13 cellular contexts compared by ENCODE assay signal in genomic region chr9:86080112-86080579, GRCh38.
"Had no signal": no experiment of that assay in that cellular context is flagged by ENCODE, and none has a peak within 500 bp of the region (broad histone marks: within the 10 kb centered on the region; RNA-seq: fewer than 3 reads in every experiment).

No MANE protein-coding gene starts in this region.

- H3K9me3 Mint-ChIP-seq: activated CD4-positive, alpha-beta T cell treated with anti-CD3 and anti-CD28 coated beads, Interleukin-2, amount 10 ng/mL, durations not matched to agents 7 days and 5 days; stimulated activated naive B cell treated with anti-CD40 and anti-IgM and Interleukin-4, amounts not matched to agents 10 μg/mL and 1 μg/mL and 100 μg/mL, for 72 hours; T-helper 1 cell treated with Interleukin-12 subunit alpha and Interleukin-12 subunit beta and Interleukin-4 antibody, amounts not matched to agents 30 μg/mL and 1 μg/mL, for 36 hours had no signal

- H3K4me1 Mint-ChIP-seq: activated CD4-positive, alpha-beta T cell treated with anti-CD3 and anti-CD28 coated beads, Interleukin-2, amount 10 ng/mL, durations not matched to agents 7 days and 5 days; stimulated activated naive B cell treated with anti-CD40 and anti-IgM and Interleukin-4, amounts not matched to agents 10 μg/mL and 1 μg/mL and 100 μg/mL, for 72 hours had no signal

- DNase-seq: activated CD4-positive, alpha-beta T cell treated with anti-CD3 and anti-CD28 coated beads, Interleukin-2, amount 10 ng/mL, durations not matched to agents 7 days and 5 days; activated CD4-positive, CD25-positive, alpha-beta regulatory T cell; activated CD8-positive, alpha-beta memory T cell treated with anti-CD3 and anti-CD28 coated beads for 24 hours; activated naive CD4-positive, alpha-beta T cell treated with anti-CD3 and anti-CD28 coated beads, Interleukin-2, amount 50 U/mL, for 16 hours; activated T-cell treated with anti-CD3 and anti-CD28 coated beads for 4 hours; right lobe of liver; stimulated activated CD4-positive, alpha-beta T cell treated with anti-CD3 and anti-CD28 coated beads, Interleukin-2, amount 100 ng/mL, for 24 hours; stimulated activated naive B cell treated with anti-CD40 and anti-IgM and Interleukin-4, amounts not matched to agents 10 μg/mL and 1 μg/mL and 100 μg/mL, for 72 hours had no signal

- H3K36me3 ChIP-seq: prostate gland, right lobe of liver had no signal

- H3K27me3 Mint-ChIP-seq: stimulated activated naive B cell treated with anti-CD40 and anti-IgM and Interleukin-4, amounts not matched to agents 10 μg/mL and 1 μg/mL and 100 μg/mL, for 72 hours had no signal

- H3K27ac ChIP-seq: gastroesophageal sphincter, prostate gland, right lobe of liver had no signal

- H3K27ac Mint-ChIP-seq: activated CD4-positive, alpha-beta T cell treated with anti-CD3 and anti-CD28 coated beads, Interleukin-2, amount 10 ng/mL, durations not matched to agents 7 days and 5 days; stimulated activated naive B cell treated with anti-CD40 and anti-IgM and Interleukin-4, amounts not matched to agents 10 μg/mL and 1 μg/mL and 100 μg/mL, for 72 hours; T-helper 1 cell treated with Interleukin-12 subunit alpha and Interleukin-12 subunit beta and Interleukin-4 antibody, amounts not matched to agents 30 μg/mL and 1 μg/mL, for 36 hours had no signal

- H3K27me3 ChIP-seq: gastroesophageal sphincter, right lobe of liver had no signal

- H3K4me1 ChIP-seq: gastroesophageal sphincter, prostate gland, right lobe of liver had no signal

- H3K4me3 ChIP-seq: gastroesophageal sphincter, prostate gland, right lobe of liver had no signal

- H3K36me3 Mint-ChIP-seq: stimulated activated naive B cell treated with anti-CD40 and anti-IgM and Interleukin-4, amounts not matched to agents 10 μg/mL and 1 μg/mL and 100 μg/mL, for 72 hours had no signal

- ATAC-seq: gastroesophageal sphincter; right lobe of liver; stimulated activated naive B cell treated with anti-CD40 and anti-IgM and Interleukin-4, amounts not matched to agents 10 μg/mL and 1 μg/mL and 100 μg/mL, for 72 hours had no signal

- H3K4me3 Mint-ChIP-seq: activated CD4-positive, alpha-beta T cell treated with anti-CD3 and anti-CD28 coated beads, Interleukin-2, amount 10 ng/mL, durations not matched to agents 7 days and 5 days; stimulated activated naive B cell treated with anti-CD40 and anti-IgM and Interleukin-4, amounts not matched to agents 10 μg/mL and 1 μg/mL and 100 μg/mL, for 72 hours; T-helper 1 cell treated with Interleukin-12 subunit alpha and Interleukin-12 subunit beta and Interleukin-4 antibody, amounts not matched to agents 30 μg/mL and 1 μg/mL, for 36 hours had no signal

- FAIRE-seq: colon, kidney had no signal

- H3K9me3 ChIP-seq: gastroesophageal sphincter, prostate gland, right lobe of liver had no signal
